Comparison of ENCODE assay signal across 1 cellular context in the genomic region with DNA sequence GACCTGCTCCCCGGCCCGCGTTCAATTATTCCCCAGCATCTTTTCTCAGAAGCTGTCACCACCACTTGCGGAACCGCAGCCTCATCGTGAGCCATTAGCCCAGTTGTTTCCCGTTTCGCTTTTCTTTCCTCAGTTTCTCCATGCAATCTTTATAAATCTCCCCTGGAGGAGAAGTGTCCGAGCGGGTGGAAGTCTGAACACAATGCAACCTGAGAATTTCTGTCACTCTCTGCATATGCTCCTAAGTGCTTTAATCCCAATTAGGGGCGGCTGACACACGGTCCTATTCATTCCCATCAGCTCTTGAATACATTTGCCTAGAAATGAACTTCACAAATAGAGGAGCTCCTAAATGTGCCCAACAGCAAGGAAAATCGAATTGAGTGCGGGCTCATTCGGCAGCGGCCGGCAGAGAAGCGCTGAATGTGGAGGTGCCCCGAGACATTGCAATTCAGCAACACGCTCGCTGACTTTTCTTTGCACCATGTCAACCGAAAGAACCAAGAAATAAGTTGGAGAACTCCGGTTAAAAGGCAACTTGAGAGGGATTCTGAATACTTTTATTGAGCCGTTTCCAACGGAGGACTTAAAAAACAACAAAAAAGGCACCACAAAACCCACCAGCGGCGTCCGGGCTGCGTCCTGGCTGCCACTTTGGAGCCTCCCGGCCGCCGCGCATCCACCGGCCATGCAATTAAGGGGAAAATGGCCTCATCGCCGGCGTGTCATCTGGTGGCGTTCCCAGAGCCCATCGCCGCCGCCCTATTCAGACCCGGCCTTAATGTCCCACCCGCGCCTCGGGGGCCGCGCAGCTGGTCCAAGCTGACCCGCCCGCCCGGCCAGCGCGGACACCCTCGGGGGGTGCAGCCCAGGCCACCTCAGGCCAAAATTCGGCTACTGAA.
A peak's percentile ranks its signal among the peaks of the same experiment; 100 is the strongest.
TF ChIP-seq lines count a peak whose summit lies in the region.

No MANE protein-coding gene starts in this region.

TF ChIP-seq in K562, 482 proteins besides CTCF, POLR2A, EP300 and RAD21:
- peak in 1 of 3 experiments; percentile 48 for TF ChIP-seq YY1 (IDR thresholded peaks at IDR 0.05; ENCODE audit: borderline replicate concordance in 1 of 3, control insufficient read depth in 1 of 3, extremely low read depth in 1 of 3, insufficient read depth in 3 of 3, insufficient read length in 1 of 3, insufficient replicate concordance in 2 of 3, low read depth in 1 of 3, low read length in 2 of 3)
- TF ChIP-seq ZKSCAN3 (CRISPR knock-in tag; IDR thresholded peaks at IDR 0.05) = no peak
- no peak for TF ChIP-seq SRSF7 (optimal IDR thresholded peaks at IDR 0.05; ENCODE audit: low read depth, low read length)
- no peak for TF ChIP-seq ZNF121 (CRISPR knock-in tag; conservative IDR thresholded peaks at IDR 0.05)
- TF ChIP-seq, protein P1, sequence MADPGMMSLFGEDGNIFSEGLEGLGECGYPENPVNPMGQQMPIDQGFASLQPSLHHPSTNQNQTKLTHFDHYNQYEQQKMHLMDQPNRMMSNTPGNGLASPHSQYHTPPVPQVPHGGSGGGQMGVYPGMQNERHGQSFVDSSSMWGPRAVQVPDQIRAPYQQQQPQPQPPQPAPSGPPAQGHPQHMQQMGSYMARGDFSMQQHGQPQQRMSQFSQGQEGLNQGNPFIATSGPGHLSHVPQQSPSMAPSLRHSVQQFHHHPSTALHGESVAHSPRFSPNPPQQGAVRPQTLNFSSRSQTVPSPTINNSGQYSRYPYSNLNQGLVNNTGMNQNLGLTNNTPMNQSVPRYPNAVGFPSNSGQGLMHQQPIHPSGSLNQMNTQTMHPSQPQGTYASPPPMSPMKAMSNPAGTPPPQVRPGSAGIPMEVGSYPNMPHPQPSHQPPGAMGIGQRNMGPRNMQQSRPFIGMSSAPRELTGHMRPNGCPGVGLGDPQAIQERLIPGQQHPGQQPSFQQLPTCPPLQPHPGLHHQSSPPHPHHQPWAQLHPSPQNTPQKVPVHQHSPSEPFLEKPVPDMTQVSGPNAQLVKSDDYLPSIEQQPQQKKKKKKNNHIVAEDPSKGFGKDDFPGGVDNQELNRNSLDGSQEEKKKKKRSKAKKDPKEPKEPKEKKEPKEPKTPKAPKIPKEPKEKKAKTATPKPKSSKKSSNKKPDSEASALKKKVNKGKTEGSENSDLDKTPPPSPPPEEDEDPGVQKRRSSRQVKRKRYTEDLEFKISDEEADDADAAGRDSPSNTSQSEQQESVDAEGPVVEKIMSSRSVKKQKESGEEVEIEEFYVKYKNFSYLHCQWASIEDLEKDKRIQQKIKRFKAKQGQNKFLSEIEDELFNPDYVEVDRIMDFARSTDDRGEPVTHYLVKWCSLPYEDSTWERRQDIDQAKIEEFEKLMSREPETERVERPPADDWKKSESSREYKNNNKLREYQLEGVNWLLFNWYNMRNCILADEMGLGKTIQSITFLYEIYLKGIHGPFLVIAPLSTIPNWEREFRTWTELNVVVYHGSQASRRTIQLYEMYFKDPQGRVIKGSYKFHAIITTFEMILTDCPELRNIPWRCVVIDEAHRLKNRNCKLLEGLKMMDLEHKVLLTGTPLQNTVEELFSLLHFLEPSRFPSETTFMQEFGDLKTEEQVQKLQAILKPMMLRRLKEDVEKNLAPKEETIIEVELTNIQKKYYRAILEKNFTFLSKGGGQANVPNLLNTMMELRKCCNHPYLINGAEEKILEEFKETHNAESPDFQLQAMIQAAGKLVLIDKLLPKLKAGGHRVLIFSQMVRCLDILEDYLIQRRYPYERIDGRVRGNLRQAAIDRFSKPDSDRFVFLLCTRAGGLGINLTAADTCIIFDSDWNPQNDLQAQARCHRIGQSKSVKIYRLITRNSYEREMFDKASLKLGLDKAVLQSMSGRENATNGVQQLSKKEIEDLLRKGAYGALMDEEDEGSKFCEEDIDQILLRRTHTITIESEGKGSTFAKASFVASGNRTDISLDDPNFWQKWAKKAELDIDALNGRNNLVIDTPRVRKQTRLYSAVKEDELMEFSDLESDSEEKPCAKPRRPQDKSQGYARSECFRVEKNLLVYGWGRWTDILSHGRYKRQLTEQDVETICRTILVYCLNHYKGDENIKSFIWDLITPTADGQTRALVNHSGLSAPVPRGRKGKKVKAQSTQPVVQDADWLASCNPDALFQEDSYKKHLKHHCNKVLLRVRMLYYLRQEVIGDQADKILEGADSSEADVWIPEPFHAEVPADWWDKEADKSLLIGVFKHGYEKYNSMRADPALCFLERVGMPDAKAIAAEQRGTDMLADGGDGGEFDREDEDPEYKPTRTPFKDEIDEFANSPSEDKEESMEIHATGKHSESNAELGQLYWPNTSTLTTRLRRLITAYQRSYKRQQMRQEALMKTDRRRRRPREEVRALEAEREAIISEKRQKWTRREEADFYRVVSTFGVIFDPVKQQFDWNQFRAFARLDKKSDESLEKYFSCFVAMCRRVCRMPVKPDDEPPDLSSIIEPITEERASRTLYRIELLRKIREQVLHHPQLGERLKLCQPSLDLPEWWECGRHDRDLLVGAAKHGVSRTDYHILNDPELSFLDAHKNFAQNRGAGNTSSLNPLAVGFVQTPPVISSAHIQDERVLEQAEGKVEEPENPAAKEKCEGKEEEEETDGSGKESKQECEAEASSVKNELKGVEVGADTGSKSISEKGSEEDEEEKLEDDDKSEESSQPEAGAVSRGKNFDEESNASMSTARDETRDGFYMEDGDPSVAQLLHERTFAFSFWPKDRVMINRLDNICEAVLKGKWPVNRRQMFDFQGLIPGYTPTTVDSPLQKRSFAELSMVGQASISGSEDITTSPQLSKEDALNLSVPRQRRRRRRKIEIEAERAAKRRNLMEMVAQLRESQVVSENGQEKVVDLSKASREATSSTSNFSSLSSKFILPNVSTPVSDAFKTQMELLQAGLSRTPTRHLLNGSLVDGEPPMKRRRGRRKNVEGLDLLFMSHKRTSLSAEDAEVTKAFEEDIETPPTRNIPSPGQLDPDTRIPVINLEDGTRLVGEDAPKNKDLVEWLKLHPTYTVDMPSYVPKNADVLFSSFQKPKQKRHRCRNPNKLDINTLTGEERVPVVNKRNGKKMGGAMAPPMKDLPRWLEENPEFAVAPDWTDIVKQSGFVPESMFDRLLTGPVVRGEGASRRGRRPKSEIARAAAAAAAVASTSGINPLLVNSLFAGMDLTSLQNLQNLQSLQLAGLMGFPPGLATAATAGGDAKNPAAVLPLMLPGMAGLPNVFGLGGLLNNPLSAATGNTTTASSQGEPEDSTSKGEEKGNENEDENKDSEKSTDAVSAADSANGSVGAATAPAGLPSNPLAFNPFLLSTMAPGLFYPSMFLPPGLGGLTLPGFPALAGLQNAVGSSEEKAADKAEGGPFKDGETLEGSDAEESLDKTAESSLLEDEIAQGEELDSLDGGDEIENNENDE (IDR thresholded peaks at IDR 0.05; ENCODE audit: low read depth, low read length) = no peak
- TF ChIP-seq BMI1 (IDR thresholded peaks at IDR 0.05; ENCODE audit: low read length) = 0 out of 2 replicates have a peak, but pooled peaks have one; percentile 28
- no peak for TF ChIP-seq KDM4B (IDR thresholded peaks at IDR 0.05; ENCODE audit: borderline replicate concordance in 2 of 2, low read depth in 1 of 2)
- peak; percentile 90 for TF ChIP-seq CBX8 (IDR thresholded peaks at IDR 0.05; ENCODE audit: borderline replicate concordance, extremely low read depth, low read depth, low read length, poor library complexity, severe bottlenecking)
- TF ChIP-seq, protein P2, sequence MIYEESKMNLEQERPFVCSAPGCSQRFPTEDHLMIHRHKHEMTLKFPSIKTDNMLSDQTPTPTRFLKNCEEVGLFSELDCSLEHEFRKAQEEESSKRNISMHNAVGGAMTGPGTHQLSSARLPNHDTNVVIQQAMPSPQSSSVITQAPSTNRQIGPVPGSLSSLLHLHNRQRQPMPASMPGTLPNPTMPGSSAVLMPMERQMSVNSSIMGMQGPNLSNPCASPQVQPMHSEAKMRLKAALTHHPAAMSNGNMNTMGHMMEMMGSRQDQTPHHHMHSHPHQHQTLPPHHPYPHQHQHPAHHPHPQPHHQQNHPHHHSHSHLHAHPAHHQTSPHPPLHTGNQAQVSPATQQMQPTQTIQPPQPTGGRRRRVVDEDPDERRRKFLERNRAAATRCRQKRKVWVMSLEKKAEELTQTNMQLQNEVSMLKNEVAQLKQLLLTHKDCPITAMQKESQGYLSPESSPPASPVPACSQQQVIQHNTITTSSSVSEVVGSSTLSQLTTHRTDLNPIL (CRISPR knock-in tag; IDR thresholded peaks at IDR 0.05) = no peak
- no peak for TF ChIP-seq NFE2 (IDR thresholded peaks at IDR 0.05; ENCODE audit: low read depth)
- TF ChIP-seq RCOR1 (IDR thresholded peaks at IDR 0.05; ENCODE audit: borderline replicate concordance in 1 of 2, low read depth in 2 of 2, low read length in 2 of 2) = no peak
